ENCODE assay signal across 1 cellular context in genomic region chr1:47215713-47216112, GRCh38.
TF ChIP-seq lines count a peak whose summit lies in the region.

No MANE protein-coding gene starts in this region.

TF ChIP-seq in K562, 482 proteins besides CTCF, POLR2A, EP300 and RAD21:
- TF ChIP-seq ZNF239 (CRISPR knock-in tag; IDR thresholded peaks at IDR 0.05) = no peak
- 0 out of 2 replicates have a peak, but pooled peaks have one; percentile 34 for TF ChIP-seq RBFOX2 (IDR thresholded peaks at IDR 0.05; ENCODE audit: low read depth, low read length)
- peak; percentile 12 for TF ChIP-seq E2F8 (IDR thresholded peaks at IDR 0.05; ENCODE audit: low read depth, partially characterized antibody)
- peak; percentile 6 for TF ChIP-seq PRDM10 (IDR thresholded peaks at IDR 0.05; ENCODE audit: partially characterized antibody)
- TF ChIP-seq ATF3 (IDR thresholded peaks at IDR 0.05) = peak; percentile 39
- TF ChIP-seq ATF3 (CRISPR knock-in tag; conservative IDR thresholded peaks at IDR 0.05) = no peak
- 0 out of 2 replicates have a peak, but pooled peaks have one; percentile 17 for TF ChIP-seq BHLHE40 (IDR thresholded peaks at IDR 0.05; ENCODE audit: low read length)
- no peak for TF ChIP-seq STAT5A (IDR thresholded peaks at IDR 0.05; ENCODE audit: borderline replicate concordance, low read length)
- TF ChIP-seq NFE2 (IDR thresholded peaks at IDR 0.05; ENCODE audit: low read depth) = no peak
- no peak for TF ChIP-seq MBD1 (CRISPR knock-in tag; IDR thresholded peaks at IDR 0.05)
- no peak for TF ChIP-seq NFATC3 (IDR thresholded peaks at IDR 0.05)
- peak; percentile 60; the same call in 1 of the 2 replicates for TF ChIP-seq JUND (IDR thresholded peaks at IDR 0.05; ENCODE audit: borderline replicate concordance, low read depth, low read length)
- peak; percentile 21; the same call in 1 of the 3 replicates for TF ChIP-seq JUND (tag; IDR thresholded peaks at IDR 0.05; ENCODE audit: borderline replicate concordance, low read depth, low read length)
- TF ChIP-seq RUNX1 (IDR thresholded peaks at IDR 0.05; ENCODE audit: low read depth) = no peak
- no peak for TF ChIP-seq TCF7 (IDR thresholded peaks at IDR 0.05; ENCODE audit: borderline replicate concordance)
- 0 out of 2 replicates have a peak, but pooled peaks have one; percentile 12 for TF ChIP-seq CREB1 (IDR thresholded peaks at IDR 0.05)
- no peak for TF ChIP-seq CREB1 (CRISPR knock-in tag; IDR thresholded peaks at IDR 0.05)
- peak; percentile 61 for TF ChIP-seq FOSL1 (tag; conservative IDR thresholded peaks at IDR 0.05)
- no peak for TF ChIP-seq ETV1 (tag; conservative IDR thresholded peaks at IDR 0.05; ENCODE audit: low read depth)
- no peak for TF ChIP-seq MNT (conservative IDR thresholded peaks at IDR 0.05)
TF ChIP-seq in K562: peak in this region for 8.
